ENCODE assay signal across 8 cellular contexts in genomic region chr9:111661802-111662491, GRCh38. TPM values are rescaled to one million over a fixed set of nuclear protein-coding genes. Genes with fewer than 3 reads are reported as not detected.
DNase-seq lines count a peak whose midpoint lies in the region; ATAC-seq and TF ChIP-seq lines count a peak whose summit lies in the region.

No MANE protein-coding gene starts in this region.

- H3K4me1 Mint-ChIP-seq in chondrocyte (ENCODE audit: low read depth), result peaks cover 21% of the 10 kb centered on the region

- no peak for TF ChIP-seq CTCF in WERI-Rb-1 (IDR thresholded peaks at IDR 0.05; ENCODE audit: low read depth, low read length)
- no peak for TF ChIP-seq CTCF in chondrocyte (IDR thresholded peaks at IDR 0.05)

- H3K9me3 ChIP-seq in KOPT-K1 (ENCODE audit: insufficient read depth, low read length, poor library complexity, severe bottlenecking) (no peaks in the 10 kb centered on the region), WERI-Rb-1 (ENCODE audit: severe bottlenecking) (no peaks in the 10 kb centered on the region)

- H3K27ac Mint-ChIP-seq in chondrocyte (ENCODE audit: unreplicated experiment), result peak overlapping the region; percentile 91

- H3K4me3 Mint-ChIP-seq in chondrocyte (ENCODE audit: unreplicated experiment), result peak overlapping the region; percentile 99

- DNase-seq in GM04503 (ENCODE audit: low read depth), result peak; percentile 14
- peak; percentile 53 for DNase-seq in WERI-Rb-1
- no peak for DNase-seq in chondrocyte (ENCODE audit: low spot score)
- DNase-seq in kidney tubule cell (ENCODE audit: low spot score), result peak; percentile 57
- peak; percentile 32 for DNase-seq in stimulated activated CD4-positive, alpha-beta T cell treated with anti-CD3 and anti-CD28 coated beads, Interleukin-1b, Interleukin-23, amount 100 ng/mL, for 48 hours
- no peak for DNase-seq in NCI-H226

- ATAC-seq in GM21737 (IDR thresholded peaks at IDR 0.05; ENCODE audit: unreplicated experiment), result peak; percentile 32

- no peaks in the 10 kb centered on the region for H3K27me3 ChIP-seq in WERI-Rb-1 (ENCODE audit: insufficient read depth, low read depth, severe bottlenecking)

- peak overlapping the region; percentile 62 for H3K27ac ChIP-seq in KOPT-K1 (ENCODE audit: low read depth, low read length, poor library complexity, severe bottlenecking)
- H3K27ac ChIP-seq in WERI-Rb-1, result peak overlapping the region; percentile 70

- no peaks in the 10 kb centered on the region for H3K9me3 Mint-ChIP-seq in chondrocyte (ENCODE audit: low read depth)

- peaks cover 8% of the 10 kb centered on the region for H3K36me3 Mint-ChIP-seq in chondrocyte (ENCODE audit: low read depth)

- peak overlapping the region; percentile 61 for H3K4me3 ChIP-seq in WERI-Rb-1 (ENCODE audit: low read depth, low read length)

- no peaks in the 10 kb centered on the region for H3K27me3 Mint-ChIP-seq in chondrocyte (ENCODE audit: low read depth)

- peaks cover 24% of the 10 kb centered on the region for H3K36me3 ChIP-seq in KOPT-K1 (ENCODE audit: insufficient read depth, low read length)
- peaks cover 24% of the 10 kb centered on the region for H3K36me3 ChIP-seq in WERI-Rb-1

RNA-seq across cellular contexts. Expression of gene GNG10, which starts 0.5 kb away (rescaled TPM):
- total RNA-seq in chondrocyte, result 35.7 to 37.5 TPM (median 36.1 TPM) in 3 replicates

RNA-seq across cellular contexts. Expression of gene DNAJC25, which starts 30.8 kb away (rescaled TPM):
- 6.5 to 9.1 TPM (median 6.9 TPM) in 3 replicates for total RNA-seq in chondrocyte

Comparison
In these comparisons a context has a peak if more than half of its experiments do, and no peak if none do; other contexts are left out.
1. DNase-seq: peak in GM04503 (single experiment), WERI-Rb-1 (single experiment), kidney tubule cell (single experiment) and stimulated activated CD4-positive, alpha-beta T cell treated with anti-CD3 and anti-CD28 coated beads, Interleukin-1b, Interleukin-23, amount 100 ng/mL, for 48 hours (single experiment); none in chondrocyte (single experiment) and NCI-H226 (single experiment).